Comparison of ENCODE assay signal across 21 cellular contexts in the genomic region with DNA sequence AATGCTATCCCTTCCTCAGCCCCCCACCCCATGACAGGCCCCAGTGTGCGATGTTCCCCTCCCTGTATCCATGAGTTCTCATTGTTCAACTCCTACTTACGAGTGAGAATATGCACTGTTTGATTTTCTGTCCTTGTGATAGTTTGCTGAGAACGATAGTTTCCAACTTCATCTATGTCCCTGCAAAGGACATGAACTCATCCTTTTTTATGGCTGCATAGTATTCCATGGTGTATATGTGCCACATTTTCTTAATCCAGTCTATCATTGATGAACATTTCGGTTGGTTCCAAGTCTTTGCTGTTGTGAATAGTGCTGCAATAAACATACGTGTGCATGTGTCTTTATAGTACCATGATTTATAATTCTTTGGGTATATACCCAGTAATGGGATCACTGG. TPM values are rescaled to one million over a fixed set of nuclear protein-coding genes. Genes with fewer than 3 reads are reported as not detected.
"Had no signal": no experiment of that assay in that cellular context is flagged by ENCODE, and none has a peak within 500 bp of the region (broad histone marks: within the 10 kb centered on the region; RNA-seq: fewer than 3 reads in every experiment).

No MANE protein-coding gene starts in this region.

RNA-seq across cellular contexts. Expression of a gene that starts 4.4 kb away (rescaled TPM):
- total RNA-seq: activated naive CD4-positive, alpha-beta T cell treated with anti-CD3 and anti-CD28 coated beads for 36 hours; activated naive CD4-positive, alpha-beta T cell treated with anti-CD3 and anti-CD28 coated beads, Interleukin-2, amount 50 U/mL, for 72 hours; activated naive CD8-positive, alpha-beta T cell treated with anti-CD3 and anti-CD28 coated beads for 36 hours; activated naive CD8-positive, alpha-beta T cell treated with anti-CD3 and anti-CD28 coated beads, Interleukin-2, amount 10 ng/mL, durations not matched to agents 7 days and 5 days; activated T-cell treated with anti-CD3 and anti-CD28 coated beads, Interleukin-2, amount 50 U/mL, for 4 hours; activated T-cell treated with anti-CD3 and anti-CD28 coated beads, Interleukin-2, amount 50 U/mL, for 72 hours; activated T-helper 1 cell treated with anti-CD3 and anti-CD28 coated beads, Interleukin-12 subunit alpha, Interleukin-12 subunit beta, Interleukin-2, Interleukin-4 antibody, amounts not matched to agents 30 ng/mL and 10 ng/mL and 1 ng/mL, durations not matched to agents 14 hours and 24 hours and 36 hours; activated T-helper 2 cell treated with anti-CD3 and anti-CD28 coated beads, Interferon-gamma antibody, Interleukin-2, Interleukin-4, amounts not matched to agents 10 μg/mL and 5 μg/mL and 100 μg/mL, durations not matched to agents 14 hours and 24 hours and 36 hours; adrenal gland; aorta; ascending aorta; astrocyte; body of pancreas; breast epithelium; cardiac muscle cell; cardiac septum; cerebellum; chondrocyte had no signal
- polyA plus RNA-seq: adipose tissue, cardiac muscle cell had no signal

RNA-seq across cellular contexts. Expression of a gene that starts 14.4 kb away (rescaled TPM):
- total RNA-seq: activated naive CD4-positive, alpha-beta T cell treated with anti-CD3 and anti-CD28 coated beads for 36 hours; activated naive CD4-positive, alpha-beta T cell treated with anti-CD3 and anti-CD28 coated beads, Interleukin-2, amount 50 U/mL, for 72 hours; activated naive CD8-positive, alpha-beta T cell treated with anti-CD3 and anti-CD28 coated beads for 36 hours; activated naive CD8-positive, alpha-beta T cell treated with anti-CD3 and anti-CD28 coated beads, Interleukin-2, amount 10 ng/mL, durations not matched to agents 7 days and 5 days; activated T-cell treated with anti-CD3 and anti-CD28 coated beads, Interleukin-2, amount 50 U/mL, for 4 hours; activated T-cell treated with anti-CD3 and anti-CD28 coated beads, Interleukin-2, amount 50 U/mL, for 72 hours; activated T-helper 1 cell treated with anti-CD3 and anti-CD28 coated beads, Interleukin-12 subunit alpha, Interleukin-12 subunit beta, Interleukin-2, Interleukin-4 antibody, amounts not matched to agents 30 ng/mL and 10 ng/mL and 1 ng/mL, durations not matched to agents 14 hours and 24 hours and 36 hours; activated T-helper 2 cell treated with anti-CD3 and anti-CD28 coated beads, Interferon-gamma antibody, Interleukin-2, Interleukin-4, amounts not matched to agents 10 μg/mL and 5 μg/mL and 100 μg/mL, durations not matched to agents 14 hours and 24 hours and 36 hours; adrenal gland; aorta; ascending aorta; astrocyte; breast epithelium; bronchial epithelial cell; cardiac muscle cell; cardiac septum; cerebellum; chondrocyte had no signal
- polyA plus RNA-seq: adrenal gland, cardiac muscle cell had no signal

RNA-seq across cellular contexts. Expression of a gene that starts 49.8 kb away (rescaled TPM):
- total RNA-seq: activated naive CD4-positive, alpha-beta T cell treated with anti-CD3 and anti-CD28 coated beads for 36 hours; activated naive CD4-positive, alpha-beta T cell treated with anti-CD3 and anti-CD28 coated beads, Interleukin-2, amount 50 U/mL, for 72 hours; activated naive CD8-positive, alpha-beta T cell treated with anti-CD3 and anti-CD28 coated beads for 36 hours; activated naive CD8-positive, alpha-beta T cell treated with anti-CD3 and anti-CD28 coated beads, Interleukin-2, amount 10 ng/mL, durations not matched to agents 7 days and 5 days; activated T-cell treated with anti-CD3 and anti-CD28 coated beads, Interleukin-2, amount 50 U/mL, for 4 hours; activated T-cell treated with anti-CD3 and anti-CD28 coated beads, Interleukin-2, amount 50 U/mL, for 72 hours; activated T-helper 1 cell treated with anti-CD3 and anti-CD28 coated beads, Interleukin-12 subunit alpha, Interleukin-12 subunit beta, Interleukin-2, Interleukin-4 antibody, amounts not matched to agents 30 ng/mL and 10 ng/mL and 1 ng/mL, durations not matched to agents 14 hours and 24 hours and 36 hours; activated T-helper 2 cell treated with anti-CD3 and anti-CD28 coated beads, Interferon-gamma antibody, Interleukin-2, Interleukin-4, amounts not matched to agents 10 μg/mL and 5 μg/mL and 100 μg/mL, durations not matched to agents 14 hours and 24 hours and 36 hours; adrenal gland; aorta; ascending aorta; astrocyte; body of pancreas; breast epithelium; cardiac muscle cell; cardiac septum; cerebellum had no signal
- polyA plus RNA-seq: adipose tissue, adrenal gland, aorta, cardiac muscle cell had no signal

RNA-seq across cellular contexts. Expression of a gene that starts 59.8 kb away (rescaled TPM):
- total RNA-seq: activated naive CD4-positive, alpha-beta T cell treated with anti-CD3 and anti-CD28 coated beads for 36 hours; activated naive CD4-positive, alpha-beta T cell treated with anti-CD3 and anti-CD28 coated beads, Interleukin-2, amount 50 U/mL, for 72 hours; activated naive CD8-positive, alpha-beta T cell treated with anti-CD3 and anti-CD28 coated beads for 36 hours; activated naive CD8-positive, alpha-beta T cell treated with anti-CD3 and anti-CD28 coated beads, Interleukin-2, amount 10 ng/mL, durations not matched to agents 7 days and 5 days; activated T-cell treated with anti-CD3 and anti-CD28 coated beads, Interleukin-2, amount 50 U/mL, for 72 hours; activated T-helper 1 cell treated with anti-CD3 and anti-CD28 coated beads, Interleukin-12 subunit alpha, Interleukin-12 subunit beta, Interleukin-2, Interleukin-4 antibody, amounts not matched to agents 30 ng/mL and 10 ng/mL and 1 ng/mL, durations not matched to agents 14 hours and 24 hours and 36 hours; activated T-helper 17 cell treated with anti-CD3 and anti-CD28 coated beads, Interleukin-2, amount 50 U/mL, for 72 hours; activated T-helper 2 cell treated with anti-CD3 and anti-CD28 coated beads, Interferon-gamma antibody, Interleukin-2, Interleukin-4, amounts not matched to agents 10 μg/mL and 5 μg/mL and 100 μg/mL, durations not matched to agents 14 hours and 24 hours and 36 hours; aorta; ascending aorta; astrocyte; body of pancreas; breast epithelium; cardiac muscle cell; cardiac septum; cerebellum had no signal
- polyA plus RNA-seq: adipose tissue, cardiac muscle cell had no signal
